9 cellular contexts compared by ENCODE assay signal in the genomic region with DNA sequence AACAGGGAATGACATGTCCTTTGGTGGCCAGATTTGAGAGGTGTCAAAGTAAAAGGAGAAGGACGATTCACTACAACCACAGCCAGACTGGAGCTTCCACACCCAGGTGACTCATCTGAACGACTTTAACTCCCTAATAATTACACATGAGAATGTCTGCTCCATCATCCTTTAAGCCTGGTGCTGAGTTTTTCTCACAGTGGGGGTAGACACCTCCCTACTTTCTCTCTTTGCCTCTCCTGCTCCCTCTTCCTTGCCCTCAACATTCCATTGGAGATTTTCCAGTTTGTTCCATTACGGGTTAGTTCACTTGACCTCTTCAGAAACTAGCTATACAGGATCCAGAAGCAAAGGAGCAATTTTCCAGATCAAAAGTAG.
DNase-seq lines count a peak whose midpoint lies in the region; ATAC-seq and TF ChIP-seq lines count a peak whose summit lies in the region.
"Had no signal": no experiment of that assay in that cellular context is flagged by ENCODE, and none has a peak within 500 bp of the region (broad histone marks: within the 10 kb centered on the region; RNA-seq: fewer than 3 reads in every experiment).

No MANE protein-coding gene starts in this region.

- H3K27me3 ChIP-seq in mucosa of rectum (ENCODE audit: control insufficient read depth in 2 of 2, insufficient read depth in 2 of 2, low read length in 2 of 2), result no peaks in the 10 kb centered on the region

- intact Hi-C loops in MCF 10A (cut with micrococcal nuclease), result loop anchor here (5.0 kb wide), 2 partner anchors 83 to 103 kb away; no protein-coding TSS in a partner anchor

- H3K27ac Mint-ChIP-seq in MCF 10A (ENCODE audit: low read depth, unreplicated experiment), result no peak overlapping the region

- H3K4me1 Mint-ChIP-seq in MCF 10A (ENCODE audit: insufficient read depth, unreplicated experiment), result peaks cover 51% of the 10 kb centered on the region

- H3K27ac ChIP-seq in mucosa of rectum (ENCODE audit: low read depth in 2 of 2, low read length in 2 of 2), result peak overlapping the region; percentile 88 to 90
- no peak overlapping the region for H3K27ac ChIP-seq in substantia nigra (ENCODE audit: low read depth, low read length, poor library complexity, severe bottlenecking)

- DNase-seq in ACHN, result peak; percentile 70
- DNase-seq in HS-5 (ENCODE audit: low read depth), result peak; percentile 40
- DNase-seq in MCF 10A (ENCODE audit: unreplicated experiment), result peak; percentile 72
- DNase-seq in NCI-H2081 (lab: John Stamatoyannopoulos, UW), result no peak
- no peak for DNase-seq in activated CD8-positive, alpha-beta memory T cell treated with anti-CD3 and anti-CD28 coated beads, Interleukin-2, amount 50 U/mL, for 48 hours
- no peak for DNase-seq in substantia nigra (lab: John Stamatoyannopoulos, UW)
- DNase-seq: naive B cell had no signal

- no peaks in the 10 kb centered on the region for H3K9me3 ChIP-seq in mucosa of rectum (ENCODE audit: control insufficient read depth in 2 of 2, low read length in 2 of 2)

- POLR2A ChIA-PET in MCF 10A (lab: Yijun Ruan, JAX), result interaction anchor here (0.7 to 2.8 kb wide), 11 partner anchors 8 to 159 kb away, joined by 3 to 19 read pairs (median 4); a partner anchor contains a TSS

- peaks cover 28 to 48% of the 10 kb centered on the region in 2 donors for H3K4me1 ChIP-seq in mucosa of rectum (ENCODE audit: control insufficient read depth in 2 of 2, insufficient read depth in 2 of 2, low read length in 2 of 2)

- H3K36me3 ChIP-seq in mucosa of rectum (ENCODE audit: control insufficient read depth in 2 of 2, insufficient read depth in 2 of 2, low read length in 2 of 2), result no peaks in the 10 kb centered on the region

- peak overlapping the region in 1 of 2 donors; percentile 74 for H3K9ac ChIP-seq in mucosa of rectum (ENCODE audit: low read depth in 1 of 2, low read length in 2 of 2)

- H3K27me3 Mint-ChIP-seq in MCF 10A (ENCODE audit: insufficient read depth, unreplicated experiment), result no peaks in the 10 kb centered on the region
- H3K27me3 Mint-ChIP-seq: naive B cell had no signal

- no peak overlapping the region for H3K4me3 ChIP-seq in mucosa of rectum (ENCODE audit: low read length in 2 of 2)

- H3K36me3 Mint-ChIP-seq in MCF 10A (ENCODE audit: insufficient read depth, unreplicated experiment), result no peaks in the 10 kb centered on the region

- no peak for TF ChIP-seq CTCF in MCF 10A (IDR thresholded peaks at IDR 0.05; ENCODE audit: unreplicated experiment)

- peaks cover 7% of the 10 kb centered on the region for H3K9me3 Mint-ChIP-seq in MCF 10A (ENCODE audit: unreplicated experiment)
- H3K9me3 Mint-ChIP-seq: naive B cell had no signal

- no peak for ATAC-seq in GM19397 (IDR thresholded peaks at IDR 0.05; ENCODE audit: unreplicated experiment)

- no TSS peak for BruUV-seq in MCF 10A (replicated peaks; lab: Mats Ljungman, UMichigan)

- in situ Hi-C loops in ACHN (cut with HindIII; ENCODE audit: low pct_ligation_motif_present, low pct_unique_long_range_greater_than_20kb, low sequenced_read_pairs), result no loop called here

- CTCF ChIA-PET in MCF 10A (lab: Yijun Ruan, JAX), result interaction anchor here (0.6 to 1.2 kb wide), 5 partner anchors 9 to 156 kb away, joined by 3 to 6 read pairs (median 3); no protein-coding TSS in a partner anchor

- H3K4me3 Mint-ChIP-seq in MCF 10A (ENCODE audit: unreplicated experiment), result no peak overlapping the region

Comparison
In these comparisons a context has a peak if more than half of its experiments do, and no peak if none do; other contexts are left out.
1. DNase-seq: peak in ACHN (single experiment), HS-5 (single experiment) and MCF 10A (single experiment); none in NCI-H2081 (0 of 2), activated CD8-positive, alpha-beta memory T cell treated with anti-CD3 and anti-CD28 coated beads, Interleukin-2, amount 50 U/mL, for 48 hours (single experiment) and substantia nigra (0 of 49).